In the genomic region with DNA sequence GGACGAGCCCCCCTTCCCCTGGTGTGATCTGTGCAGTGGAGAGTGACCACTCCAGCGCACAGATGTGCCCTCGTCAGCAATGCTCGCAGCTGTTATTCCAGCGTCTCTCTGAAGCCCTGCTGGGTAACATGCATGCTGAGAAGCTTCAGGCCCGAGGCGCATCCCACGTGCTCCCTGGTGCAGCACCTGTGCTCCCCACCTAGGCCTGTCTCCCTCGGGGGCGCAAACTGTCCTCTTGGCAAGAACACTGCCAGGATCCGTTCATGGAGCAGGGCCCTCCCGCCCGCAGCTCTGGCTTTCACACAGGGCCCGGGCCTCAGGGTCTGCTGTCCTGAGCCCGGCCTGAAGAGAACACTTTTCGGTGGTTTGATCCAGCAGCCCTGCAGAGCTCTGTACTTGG, we compare ENCODE assay signal across 26 cellular contexts. TPM values are rescaled to one million over a fixed set of nuclear protein-coding genes. Genes with fewer than 3 reads are reported as not detected.
DNase-seq lines count a peak whose midpoint lies in the region; ATAC-seq and TF ChIP-seq lines count a peak whose summit lies in the region.
"Had no signal": no experiment of that assay in that cellular context is flagged by ENCODE, and none has a peak within 500 bp of the region (broad histone marks: within the 10 kb centered on the region; RNA-seq: fewer than 3 reads in every experiment).

No MANE protein-coding gene starts in this region.

- no peaks in the 10 kb centered on the region for H3K9me3 Mint-ChIP-seq in activated CD4-positive, alpha-beta T cell treated with anti-CD3 and anti-CD28 coated beads for 36 hours (ENCODE audit: low read depth)
- no peaks in the 10 kb centered on the region for H3K9me3 Mint-ChIP-seq in CD8-positive, alpha-beta T cell
- H3K9me3 Mint-ChIP-seq: immature natural killer cell, naive B cell had no signal

- ATAC-seq in activated CD4-positive, alpha-beta T cell treated with anti-CD3 and anti-CD28 coated beads for 36 hours: no peak
- ATAC-seq in CD8-positive, alpha-beta T cell: no peak
- no peak for ATAC-seq in GM19463 (IDR thresholded peaks at IDR 0.05; ENCODE audit: unreplicated experiment)
- ATAC-seq: GM12878, PC-3 had no signal

- H3K36me3 ChIP-seq in CD8-positive, alpha-beta T cell (ENCODE audit: insufficient read depth, low read length): peaks cover 37% of the 10 kb centered on the region
- H3K36me3 ChIP-seq in esophagus muscularis mucosa (peaks cover 10 to 66% (median 57%) of the 10 kb centered on the region in 4 donors), spleen (peaks cover 0 to 69% (median 15%) of the 10 kb centered on the region in 6 donors), OCI-LY7 (ENCODE audit: insufficient read depth, low read length) (no peaks in the 10 kb centered on the region)

- no peak for TF ChIP-seq CTCF in CD8-positive, alpha-beta T cell (IDR thresholded peaks at IDR 0.05)
- no peak for TF ChIP-seq CTCF in esophagus muscularis mucosa (IDR thresholded peaks at IDR 0.05)
- TF ChIP-seq CTCF in spleen (IDR thresholded peaks at IDR 0.05 in 8 of 11, conservative IDR thresholded peaks at IDR 0.05 in 3 of 11): no peak
- no peak for TF ChIP-seq CTCF in OCI-LY7 (conservative IDR thresholded peaks at IDR 0.05; ENCODE audit: low read length)

- POLR2A ChIA-PET in activated CD4-positive, alpha-beta T cell treated with anti-CD3 and anti-CD28 coated beads for 36 hours (lab: Charles Lee): no interaction called here
- POLR2A ChIA-PET in CD8-positive, alpha-beta T cell (lab: Charles Lee): interaction anchor here (1.0 to 1.6 kb wide), 2 partner anchors 10 to 13 kb away, joined by 3 to 5 read pairs; partner anchors contain the start of gene TMEM204
- POLR2A ChIA-PET in OCI-LY7 (lab: Charles Lee): interaction anchor here (0.6 kb wide), 1 partner anchor 791 kb away, joined by 3 read pairs; no protein-coding TSS in a partner anchor

- H3K36me3 Mint-ChIP-seq in activated CD4-positive, alpha-beta T cell treated with anti-CD3 and anti-CD28 coated beads for 36 hours (ENCODE audit: low read depth): peaks cover 27% of the 10 kb centered on the region
- H3K36me3 Mint-ChIP-seq in CD8-positive, alpha-beta T cell: peaks cover 71% of the 10 kb centered on the region
- H3K36me3 Mint-ChIP-seq: naive B cell had no signal

- whole genome bisulfite sequencing in esophagus muscularis mucosa: 80% methylated on average over 12 of the region's 16 CpGs
- WGBS in spleen, 5 donors: 80 to 88% (median 85%) methylated on average over 1 to 16 of the region's 16 CpGs

- no peaks in the 10 kb centered on the region for H4K20me1 ChIP-seq in OCI-LY7 (ENCODE audit: insufficient read depth, low read length)

- CTCF ChIA-PET in activated CD4-positive, alpha-beta T cell treated with anti-CD3 and anti-CD28 coated beads for 36 hours (lab: Charles Lee): no interaction called here
- CTCF ChIA-PET in CD8-positive, alpha-beta T cell (lab: Charles Lee): interaction anchor here (1.0 kb wide), 1 partner anchor 8 kb away, joined by 4 read pairs; no protein-coding TSS in a partner anchor
- CTCF ChIA-PET in OCI-LY7 (lab: Charles Lee; ENCODE audit: unreplicated experiment): no interaction called here

- TF ChIP-seq EP300 in esophagus muscularis mucosa (IDR thresholded peaks at IDR 0.05): no peak

- peaks cover 70% of the 10 kb centered on the region for H3K4me1 ChIP-seq in CD8-positive, alpha-beta T cell (ENCODE audit: insufficient read depth, low read length)
- H3K4me1 ChIP-seq in esophagus muscularis mucosa (peaks cover 87 to 100% (median 96%) of the 10 kb centered on the region in 4 donors), spleen (peaks cover 47 to 92% (median 70%) of the 10 kb centered on the region in 6 donors), OCI-LY7 (ENCODE audit: insufficient read depth, low read length, poor library complexity, severe bottlenecking) (no peaks in the 10 kb centered on the region)
- H3K4me1 ChIP-seq: parathyroid adenoma had no signal

- H3K4me3 Mint-ChIP-seq in activated CD4-positive, alpha-beta T cell treated with anti-CD3 and anti-CD28 coated beads for 36 hours: no peak overlapping the region
- no peak overlapping the region for H3K4me3 Mint-ChIP-seq in CD8-positive, alpha-beta T cell
- H3K4me3 Mint-ChIP-seq: immature natural killer cell had no signal

- TF ChIP-seq POLR2A in esophagus muscularis mucosa (IDR thresholded peaks at IDR 0.05; ENCODE audit: low read depth) (no peak), spleen (IDR thresholded peaks at IDR 0.05) (no peak)

- no peaks in the 10 kb centered on the region for H3K9me2 ChIP-seq in OCI-LY7 (ENCODE audit: insufficient read depth, low read length)
- H3K9me2 ChIP-seq: SK-N-SH had no signal

- DNase-seq in activated CD4-positive, alpha-beta T cell treated with anti-CD3 and anti-CD28 coated beads for 36 hours: no peak
- DNase-seq in activated CD4-positive, alpha-beta T cell treated with anti-CD3 and anti-CD28 coated beads, Interleukin-2, amount 50 U/mL, for 48 hours: no peak
- DNase-seq in CD8-positive, alpha-beta T cell: no peak
- no peak for DNase-seq in esophagus muscularis mucosa (ENCODE audit: extremely low spot score)
- DNase-seq in spleen: no peak
- no peak for DNase-seq in OCI-LY7 (ENCODE audit: low spot score)
- no peak for DNase-seq in SW 1271 (lab: John Stamatoyannopoulos, UW)
- DNase-seq: 8988T; activated CD4-positive, alpha-beta T cell treated with anti-CD3 and anti-CD28 coated beads for 1 hour; activated CD8-positive, alpha-beta memory T cell treated with anti-CD3 and anti-CD28 coated beads, Interleukin-2, amount 50 U/mL, for 4 hours; DMS153; GF-D8; glutamatergic neuron; immature natural killer cell; Karpas-422; naive B cell; NCI-H69; PC-3; SK-N-SH; stimulated activated CD4-positive, alpha-beta T cell treated with anti-CD3 and anti-CD28 coated beads, Interleukin-4, amount 100 ng/mL, for 1 hour had no signal

- no TSS peak for BruUV-seq in OCI-LY7 (replicated peaks; lab: Mats Ljungman, UMichigan)

- intact Hi-C loops in activated CD4-positive, alpha-beta T cell treated with anti-CD3 and anti-CD28 coated beads for 36 hours (cut with DNase I, micrococcal nuclease): loop anchor here in 1 of 2 experiments (10.0 kb wide), 1 partner anchor 182 kb away; no protein-coding TSS in a partner anchor
- intact Hi-C loops in CD8-positive, alpha-beta T cell (cut with DNase I, micrococcal nuclease): no loop called here
- intact Hi-C loops in esophagus muscularis mucosa (cut with DNase I) (no loop called here), spleen (cut with DNase I; ENCODE audit: low total_unique reads) (no loop called here), OCI-LY7 (cut with micrococcal nuclease; ENCODE audit: unreplicated experiment) (no loop called here)

- no peak overlapping the region for H3K4me3 ChIP-seq in CD8-positive, alpha-beta T cell (ENCODE audit: low read depth, low read length)
- H3K4me3 ChIP-seq in esophagus muscularis mucosa (no peak overlapping the region), spleen (no peak overlapping the region), OCI-LY7 (ENCODE audit: low read depth, low read length, poor library complexity, severe bottlenecking) (no peak overlapping the region)
- H3K4me3 ChIP-seq: GM12878, skin epidermis had no signal

- no peak overlapping the region for H3K27ac ChIP-seq in CD8-positive, alpha-beta T cell (ENCODE audit: low read depth, low read length)
- peak overlapping the region; percentile 81 to 89 (median 84) for H3K27ac ChIP-seq in esophagus muscularis mucosa (replicated peaks in 1 of 4)
- peak overlapping the region in 5 of 8 donors; percentile 77 to 90 (median 86) for H3K27ac ChIP-seq in spleen
- no peak overlapping the region for H3K27ac ChIP-seq in OCI-LY7 (ENCODE audit: low read depth, low read length, poor library complexity, severe bottlenecking)
- H3K27ac ChIP-seq: parathyroid adenoma had no signal

- no peaks in the 10 kb centered on the region for H3K79me2 ChIP-seq in OCI-LY7 (ENCODE audit: insufficient read depth, low read depth, low read length)

- H3K27ac Mint-ChIP-seq in activated CD4-positive, alpha-beta T cell treated with anti-CD3 and anti-CD28 coated beads for 36 hours: peak overlapping the region; percentile 37
- peak overlapping the region; percentile 41 for H3K27ac Mint-ChIP-seq in CD8-positive, alpha-beta T cell

- no peaks in the 10 kb centered on the region for H3K27me3 Mint-ChIP-seq in activated CD4-positive, alpha-beta T cell treated with anti-CD3 and anti-CD28 coated beads for 36 hours
- no peaks in the 10 kb centered on the region for H3K27me3 Mint-ChIP-seq in CD8-positive, alpha-beta T cell (ENCODE audit: low read depth)
- H3K27me3 Mint-ChIP-seq: naive B cell had no signal

- H3K27me3 ChIP-seq in CD8-positive, alpha-beta T cell (ENCODE audit: insufficient read depth, low read length): no peaks in the 10 kb centered on the region
- no peaks in the 10 kb centered on the region for H3K27me3 ChIP-seq in esophagus muscularis mucosa
- no peaks in the 10 kb centered on the region for H3K27me3 ChIP-seq in spleen (replicated peaks in 1 of 7)

- H2AFZ ChIP-seq in OCI-LY7 (ENCODE audit: low read length): no peak overlapping the region
- H2AFZ ChIP-seq: parathyroid adenoma had no signal

- H3K9me3 ChIP-seq in CD8-positive, alpha-beta T cell (ENCODE audit: low read length): no peaks in the 10 kb centered on the region
- H3K9me3 ChIP-seq in esophagus muscularis mucosa: no peaks in the 10 kb centered on the region
- no peaks in the 10 kb centered on the region for H3K9me3 ChIP-seq in spleen
- no peaks in the 10 kb centered on the region for H3K9me3 ChIP-seq in OCI-LY7 (ENCODE audit: low read length)
- H3K9me3 ChIP-seq: SK-N-SH had no signal

- peaks cover 71% of the 10 kb centered on the region for H3K4me1 Mint-ChIP-seq in activated CD4-positive, alpha-beta T cell treated with anti-CD3 and anti-CD28 coated beads for 36 hours
- H3K4me1 Mint-ChIP-seq in CD8-positive, alpha-beta T cell (ENCODE audit: low read depth): peaks cover 67% of the 10 kb centered on the region

- no peak overlapping the region for H3K4me2 ChIP-seq in OCI-LY7 (ENCODE audit: low read length)
- H3K4me2 ChIP-seq: SK-N-SH had no signal

RNA-seq across cellular contexts. Expression of gene TMEM204, which starts 13.0 kb away (rescaled TPM):
- 10 to 100 TPM; 12.6 to 17.5 TPM for total RNA-seq in activated CD4-positive, alpha-beta T cell treated with anti-CD3 and anti-CD28 coated beads for 36 hours
- total RNA-seq in CD8-positive, alpha-beta T cell: 1 to 10 TPM; 6.8 to 7.3 TPM
- total RNA-seq in esophagus muscularis mucosa (10 to 100 TPM; 39.5 to 75.0 (median 57.1) TPM), spleen (10 to 100 TPM; 12.6 to 47.1 (median 26.9) TPM), OCI-LY7 (2022) (not detected in 2 replicates)
- polyA plus RNA-seq in spleen: 10 to 100 TPM; 10.1 to 21.0 (median 13.6) TPM
- not detected in 2 replicates for total RNA-seq in OCI-LY7 (2014; rRNA removed; shearing (Covaris generic))
- total RNA-seq: PC-3 had no signal

RNA-seq across cellular contexts. Expression of gene TELO2, which starts 53.3 kb away (rescaled TPM):
- 10 to 100 TPM; 48.1 to 60.0 TPM for total RNA-seq in activated CD4-positive, alpha-beta T cell treated with anti-CD3 and anti-CD28 coated beads for 36 hours
- 10 to 100 TPM; 23.0 to 23.6 TPM for total RNA-seq in CD8-positive, alpha-beta T cell
- total RNA-seq in esophagus muscularis mucosa: 10 to 100 TPM; 14.1 to 27.7 (median 18.4) TPM
- total RNA-seq in spleen: 10 to 100 TPM; 28.5 to 64.2 (median 44.0) TPM
- polyA plus RNA-seq in spleen: 100 to 1,000 TPM in 1 of 3 donors, 10 to 100 TPM in 2; 60.3 to 110 (median 83.5) TPM
- 43.5 and 58.2 TPM in 2 replicates for total RNA-seq in OCI-LY7 (2014; rRNA removed; shearing (Covaris generic))
- 63.7 and 70.1 TPM in 2 replicates for total RNA-seq in OCI-LY7 (2022)

RNA-seq across cellular contexts. Expression of gene PTX4, which starts 57.7 kb away (rescaled TPM):
- total RNA-seq in activated CD4-positive, alpha-beta T cell treated with anti-CD3 and anti-CD28 coated beads for 36 hours: not detected
- not detected for total RNA-seq in CD8-positive, alpha-beta T cell
- total RNA-seq in esophagus muscularis mucosa: under 1 TPM in 3 of 4 donors, not detected in 1; 0.39 to 0.75 (median 0.66) TPM
- under 1 TPM in 5 of 7 donors, not detected in 2; 0.23 to 0.85 (median 0.60) TPM for total RNA-seq in spleen
- polyA plus RNA-seq in spleen: under 1 TPM in 2 of 3 donors, not detected in 1; 0.03 to 0.19 TPM
- not detected in 2 replicates for total RNA-seq in OCI-LY7 (2014; rRNA removed; shearing (Covaris generic))
- not detected in 2 replicates for total RNA-seq in OCI-LY7 (2022)
- total RNA-seq: GM12878, lung microvascular endothelial cell had no signal
- polyA plus RNA-seq: BJ, GM12878, immature natural killer cell, SK-N-SH had no signal

Comparison
In these comparisons a context has a peak if more than half of its experiments do, and no peak if none do; other contexts are left out.
1. H3K27ac ChIP-seq: peak in esophagus muscularis mucosa (4 of 4) and spleen (5 of 8); none in CD8-positive, alpha-beta T cell (single experiment) and OCI-LY7 (single experiment).
2. RNA of gene TMEM204, which starts 13.0 kb away (total RNA-seq): 39.5 to 75.0 TPM in esophagus muscularis mucosa, 12.6 to 47.1 TPM in spleen, 12.6 to 17.5 TPM in activated CD4-positive, alpha-beta T cell treated with anti-CD3 and anti-CD28 coated beads for 36 hours and 6.8 to 7.3 TPM in CD8-positive, alpha-beta T cell; not detected in OCI-LY7; every median in the first group is over 4 times any median in the second.